21 cellular contexts compared by ENCODE assay signal in genomic region chr1:19255288-19255687, GRCh38. TPM values are rescaled to one million over a fixed set of nuclear protein-coding genes. Genes with fewer than 3 reads are reported as not detected.
DNase-seq lines count a peak whose midpoint lies in the region; ATAC-seq lines count a peak whose summit lies in the region.
"Had no signal": no experiment of that assay in that cellular context is flagged by ENCODE, and none has a peak within 500 bp of the region (broad histone marks: within the 10 kb centered on the region; RNA-seq: fewer than 3 reads in every experiment).

No MANE protein-coding gene starts in this region.

- H3K27me3 Mint-ChIP-seq in activated T-cell treated with anti-CD3 and anti-CD28 coated beads, Interleukin-2, amount 50 U/mL, for 24 hours, result no peaks in the 10 kb centered on the region
- no peaks in the 10 kb centered on the region for H3K27me3 Mint-ChIP-seq in activated T-cell treated with anti-CD3 and anti-CD28 coated beads, Interleukin-2, amount 50 U/mL, for 4 hours (ENCODE audit: low read depth)
- H3K27me3 Mint-ChIP-seq in stimulated activated naive CD8-positive, alpha-beta T cell treated with anti-CD3 and anti-CD28 coated beads, Interleukin-15, Interleukin-2, amounts not matched to agents 100 ng/mL and 50 ng/mL, for 24 hours, result no peaks in the 10 kb centered on the region
- H3K27me3 Mint-ChIP-seq in stimulated activated naive CD8-positive, alpha-beta T cell treated with anti-CD3 and anti-CD28 coated beads, Interleukin-15, amount 100 ng/mL, for 72 hours, result no peaks in the 10 kb centered on the region
- no peaks in the 10 kb centered on the region for H3K27me3 Mint-ChIP-seq in activated naive CD8-positive, alpha-beta T cell treated with anti-CD3 and anti-CD28 coated beads, Interleukin-2, amount 50 U/mL, for 24 hours
- H3K27me3 Mint-ChIP-seq in T-helper 17 cell, result no peaks in the 10 kb centered on the region
- H3K27me3 Mint-ChIP-seq: CD4-positive, CD25-positive, alpha-beta regulatory T cell; CD8-positive, alpha-beta memory T cell had no signal

- no peaks in the 10 kb centered on the region for H3K9me3 ChIP-seq in T-helper 17 cell (ENCODE audit: control insufficient read depth, low read length, poor library complexity, severe bottlenecking)
- H3K9me3 ChIP-seq: BE2C had no signal

- H3K4me3 Mint-ChIP-seq in activated T-cell treated with anti-CD3 and anti-CD28 coated beads, Interleukin-2, amount 50 U/mL, for 24 hours, result no peak overlapping the region
- H3K4me3 Mint-ChIP-seq in activated T-cell treated with anti-CD3 and anti-CD28 coated beads, Interleukin-2, amount 50 U/mL, for 4 hours, result no peak overlapping the region
- H3K4me3 Mint-ChIP-seq in stimulated activated naive CD8-positive, alpha-beta T cell treated with anti-CD3 and anti-CD28 coated beads, Interleukin-15, Interleukin-2, amounts not matched to agents 100 ng/mL and 50 ng/mL, for 24 hours, result no peak overlapping the region
- H3K4me3 Mint-ChIP-seq in stimulated activated naive CD8-positive, alpha-beta T cell treated with anti-CD3 and anti-CD28 coated beads, Interleukin-15, amount 100 ng/mL, for 72 hours, result no peak overlapping the region
- no peak overlapping the region for H3K4me3 Mint-ChIP-seq in activated naive CD8-positive, alpha-beta T cell treated with anti-CD3 and anti-CD28 coated beads, Interleukin-2, amount 50 U/mL, for 24 hours
- H3K4me3 Mint-ChIP-seq in T-helper 17 cell, result no peak overlapping the region
- H3K4me3 Mint-ChIP-seq: H9 had no signal

- no peak for DNase-seq in activated T-cell treated with anti-CD3 and anti-CD28 coated beads, Interleukin-2, amount 50 U/mL, for 24 hours
- no peak for DNase-seq in activated T-cell treated with anti-CD3 and anti-CD28 coated beads, Interleukin-2, amount 50 U/mL, for 4 hours
- no peak for DNase-seq in stimulated activated naive CD8-positive, alpha-beta T cell treated with anti-CD3 and anti-CD28 coated beads, Interleukin-15, amount 100 ng/mL, for 72 hours
- DNase-seq in activated naive CD8-positive, alpha-beta T cell treated with anti-CD3 and anti-CD28 coated beads, Interleukin-2, amount 50 U/mL, for 24 hours, result no peak
- DNase-seq in T-helper 17 cell, result no peak
- DNase-seq: ACHN; BE2C; C1 segment of cervical spinal cord; CD4-positive, CD25-positive, alpha-beta regulatory T cell; CD8-positive, alpha-beta memory T cell; COR-L47; DMS 273 treated with DMSO at 0.1 percent for 48 hours; DMS53; DND-41; EL; H9 had no signal

- H3K9me3 Mint-ChIP-seq in activated T-cell treated with anti-CD3 and anti-CD28 coated beads, Interleukin-2, amount 50 U/mL, for 24 hours, result no peaks in the 10 kb centered on the region
- H3K9me3 Mint-ChIP-seq in activated T-cell treated with anti-CD3 and anti-CD28 coated beads, Interleukin-2, amount 50 U/mL, for 4 hours, result no peaks in the 10 kb centered on the region
- no peaks in the 10 kb centered on the region for H3K9me3 Mint-ChIP-seq in stimulated activated naive CD8-positive, alpha-beta T cell treated with anti-CD3 and anti-CD28 coated beads, Interleukin-15, Interleukin-2, amounts not matched to agents 100 ng/mL and 50 ng/mL, for 24 hours
- H3K9me3 Mint-ChIP-seq in stimulated activated naive CD8-positive, alpha-beta T cell treated with anti-CD3 and anti-CD28 coated beads, Interleukin-15, amount 100 ng/mL, for 72 hours, result no peaks in the 10 kb centered on the region
- no peaks in the 10 kb centered on the region for H3K9me3 Mint-ChIP-seq in activated naive CD8-positive, alpha-beta T cell treated with anti-CD3 and anti-CD28 coated beads, Interleukin-2, amount 50 U/mL, for 24 hours
- H3K9me3 Mint-ChIP-seq: CD4-positive, CD25-positive, alpha-beta regulatory T cell; CD8-positive, alpha-beta memory T cell; H9 had no signal

- H3K27ac Mint-ChIP-seq in activated T-cell treated with anti-CD3 and anti-CD28 coated beads, Interleukin-2, amount 50 U/mL, for 24 hours, result peak overlapping the region; percentile 99
- peak overlapping the region; percentile 57 for H3K27ac Mint-ChIP-seq in stimulated activated naive CD8-positive, alpha-beta T cell treated with anti-CD3 and anti-CD28 coated beads, Interleukin-15, Interleukin-2, amounts not matched to agents 100 ng/mL and 50 ng/mL, for 24 hours
- no peak overlapping the region for H3K27ac Mint-ChIP-seq in stimulated activated naive CD8-positive, alpha-beta T cell treated with anti-CD3 and anti-CD28 coated beads, Interleukin-15, amount 100 ng/mL, for 72 hours
- H3K27ac Mint-ChIP-seq in activated naive CD8-positive, alpha-beta T cell treated with anti-CD3 and anti-CD28 coated beads, Interleukin-2, amount 50 U/mL, for 24 hours, result peak overlapping the region; percentile 31
- H3K27ac Mint-ChIP-seq in T-helper 17 cell, result no peak overlapping the region
- H3K27ac Mint-ChIP-seq: CD4-positive, CD25-positive, alpha-beta regulatory T cell had no signal

- H3K36me3 Mint-ChIP-seq in activated T-cell treated with anti-CD3 and anti-CD28 coated beads, Interleukin-2, amount 50 U/mL, for 24 hours (ENCODE audit: low read depth), result peaks cover 98% of the 10 kb centered on the region
- H3K36me3 Mint-ChIP-seq in activated T-cell treated with anti-CD3 and anti-CD28 coated beads, Interleukin-2, amount 50 U/mL, for 4 hours (ENCODE audit: insufficient read depth), result peaks cover 27% of the 10 kb centered on the region
- H3K36me3 Mint-ChIP-seq in stimulated activated naive CD8-positive, alpha-beta T cell treated with anti-CD3 and anti-CD28 coated beads, Interleukin-15, Interleukin-2, amounts not matched to agents 100 ng/mL and 50 ng/mL, for 24 hours (ENCODE audit: low read depth), result peaks cover 72% of the 10 kb centered on the region
- H3K36me3 Mint-ChIP-seq in activated naive CD8-positive, alpha-beta T cell treated with anti-CD3 and anti-CD28 coated beads, Interleukin-2, amount 50 U/mL, for 24 hours (ENCODE audit: low read depth), result peaks cover 68% of the 10 kb centered on the region
- H3K36me3 Mint-ChIP-seq in T-helper 17 cell (ENCODE audit: low read depth), result no peaks in the 10 kb centered on the region

- H3K4me1 Mint-ChIP-seq in activated T-cell treated with anti-CD3 and anti-CD28 coated beads, Interleukin-2, amount 50 U/mL, for 24 hours (ENCODE audit: low read depth), result peaks cover 56% of the 10 kb centered on the region
- H3K4me1 Mint-ChIP-seq in activated T-cell treated with anti-CD3 and anti-CD28 coated beads, Interleukin-2, amount 50 U/mL, for 4 hours (ENCODE audit: low read depth), result peaks cover 31% of the 10 kb centered on the region
- H3K4me1 Mint-ChIP-seq in stimulated activated naive CD8-positive, alpha-beta T cell treated with anti-CD3 and anti-CD28 coated beads, Interleukin-15, Interleukin-2, amounts not matched to agents 100 ng/mL and 50 ng/mL, for 24 hours (ENCODE audit: low read depth), result peaks cover 53% of the 10 kb centered on the region
- peaks cover 50% of the 10 kb centered on the region for H3K4me1 Mint-ChIP-seq in stimulated activated naive CD8-positive, alpha-beta T cell treated with anti-CD3 and anti-CD28 coated beads, Interleukin-15, amount 100 ng/mL, for 72 hours
- peaks cover 48% of the 10 kb centered on the region for H3K4me1 Mint-ChIP-seq in activated naive CD8-positive, alpha-beta T cell treated with anti-CD3 and anti-CD28 coated beads, Interleukin-2, amount 50 U/mL, for 24 hours
- peaks cover 27% of the 10 kb centered on the region for H3K4me1 Mint-ChIP-seq in T-helper 17 cell

- no peak for ATAC-seq in activated T-cell treated with anti-CD3 and anti-CD28 coated beads, Interleukin-2, amount 50 U/mL, for 4 hours
- ATAC-seq in stimulated activated naive CD8-positive, alpha-beta T cell treated with anti-CD3 and anti-CD28 coated beads, Interleukin-15, amount 100 ng/mL, for 72 hours, result no peak
- no peak for ATAC-seq in activated naive CD8-positive, alpha-beta T cell treated with anti-CD3 and anti-CD28 coated beads, Interleukin-2, amount 50 U/mL, for 24 hours
- no peak for ATAC-seq in GM18502 (IDR thresholded peaks at IDR 0.05; ENCODE audit: poor library complexity, unreplicated experiment)
- ATAC-seq in T-helper 17 cell, result no peak
- ATAC-seq: GM12878, HepG2 had no signal

RNA-seq across cellular contexts. Expression of gene MRTO4, which starts 3.7 kb away (rescaled TPM):
- 100 to 1,000 TPM; 199 to 231 (median 207) TPM for total RNA-seq in activated T-cell treated with anti-CD3 and anti-CD28 coated beads, Interleukin-2, amount 50 U/mL, for 4 hours
- total RNA-seq in T-helper 17 cell, result 10 to 100 TPM; 17.0 to 19.8 TPM

RNA-seq across cellular contexts. Expression of gene EMC1, which starts 4.0 kb away (rescaled TPM):
- 10 to 100 TPM; 74.8 to 79.6 (median 77.0) TPM for total RNA-seq in activated T-cell treated with anti-CD3 and anti-CD28 coated beads, Interleukin-2, amount 50 U/mL, for 4 hours
- total RNA-seq in T-helper 17 cell, result 10 to 100 TPM; 24.2 to 32.0 TPM

RNA-seq across cellular contexts. Expression of gene AKR7A3, which starts 33.3 kb away (rescaled TPM):
- total RNA-seq in activated T-cell treated with anti-CD3 and anti-CD28 coated beads, Interleukin-2, amount 50 U/mL, for 4 hours, result 1 to 10 TPM in 2 of 3 donors, under 1 TPM in 1; 0.53 to 1.3 (median 1.0) TPM
- total RNA-seq in T-helper 17 cell, result 1 to 10 TPM; 1.1 to 1.4 TPM
- total RNA-seq: G401 had no signal

RNA-seq across cellular contexts. Expression of gene UBR4, which starts 45.2 kb away (rescaled TPM):
- total RNA-seq in activated T-cell treated with anti-CD3 and anti-CD28 coated beads, Interleukin-2, amount 50 U/mL, for 4 hours, result 100 to 1,000 TPM; 102 to 123 (median 108) TPM
- total RNA-seq in T-helper 17 cell, result 100 to 1,000 TPM; 140 to 158 TPM

RNA-seq across cellular contexts. Expression of gene AKR7A2, which starts 56.7 kb away (rescaled TPM):
- 10 to 100 TPM; 19.2 to 26.3 (median 20.5) TPM for total RNA-seq in activated T-cell treated with anti-CD3 and anti-CD28 coated beads, Interleukin-2, amount 50 U/mL, for 4 hours
- 10 to 100 TPM; 17.3 to 21.9 TPM for total RNA-seq in T-helper 17 cell

Comparison
In these comparisons a context has a peak if more than half of its experiments do, and no peak if none do; other contexts are left out.
1. H3K27ac Mint-ChIP-seq: peak in activated T-cell treated with anti-CD3 and anti-CD28 coated beads, Interleukin-2, amount 50 U/mL, for 24 hours (single experiment), stimulated activated naive CD8-positive, alpha-beta T cell treated with anti-CD3 and anti-CD28 coated beads, Interleukin-15, Interleukin-2, amounts not matched to agents 100 ng/mL and 50 ng/mL, for 24 hours (single experiment) and activated naive CD8-positive, alpha-beta T cell treated with anti-CD3 and anti-CD28 coated beads, Interleukin-2, amount 50 U/mL, for 24 hours (single experiment); none in stimulated activated naive CD8-positive, alpha-beta T cell treated with anti-CD3 and anti-CD28 coated beads, Interleukin-15, amount 100 ng/mL, for 72 hours (0 of 2) and T-helper 17 cell (single experiment).
2. RNA of gene MRTO4, which starts 3.7 kb away (total RNA-seq): 199 to 231 TPM in activated T-cell treated with anti-CD3 and anti-CD28 coated beads, Interleukin-2, amount 50 U/mL, for 4 hours; 17.0 to 19.8 TPM in T-helper 17 cell; every median in the first group is over 4 times any median in the second.